Comparison of ENCODE assay signal across 16 cellular contexts in the genomic region with DNA sequence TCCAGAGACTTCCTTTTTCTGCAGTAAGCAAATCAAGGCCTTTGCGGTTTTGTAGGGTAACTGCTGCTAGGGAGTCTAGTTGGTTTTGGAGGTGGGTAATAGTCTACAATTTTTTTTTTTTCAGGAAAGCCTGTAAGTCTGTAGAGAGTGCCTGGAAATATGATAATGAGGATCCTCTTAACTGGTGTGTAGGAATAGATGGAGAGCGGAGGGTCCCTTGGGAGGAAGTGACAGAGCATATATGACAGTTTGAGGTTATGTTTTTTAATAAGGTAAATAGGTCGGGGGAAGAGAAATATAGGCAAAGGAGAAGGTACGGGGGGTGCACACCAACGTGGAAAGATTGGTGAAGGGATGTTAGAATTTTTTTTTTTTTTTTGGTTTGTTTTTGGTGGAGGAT.
"Had no signal": no experiment of that assay in that cellular context is flagged by ENCODE, and none has a peak within 500 bp of the region (broad histone marks: within the 10 kb centered on the region; RNA-seq: fewer than 3 reads in every experiment).

No MANE protein-coding gene starts in this region.

- DNase-seq: effector CD8-positive, alpha-beta T cell; endodermal cell; foreskin fibroblast; gastrocnemius medialis; head of caudate nucleus; left ventricle myocardium superior; mucosa of descending colon; naive B cell; right lobe of liver; small intestine; stimulated activated CD4-positive, alpha-beta T cell treated with anti-CD3 and anti-CD28 coated beads, Interleukin-15, amount 100 ng/mL, for 24 hours; stimulated activated CD4-positive, alpha-beta T cell treated with anti-CD3 and anti-CD28 coated beads, Interleukin-2, amount 100 ng/mL, for 48 hours; stimulated activated naive B cell treated with anti-CD40 and anti-IgM and Interleukin-4, amounts not matched to agents 10 μg/mL and 1 μg/mL and 100 μg/mL, for 72 hours; upper lobe of left lung had no signal

- ATAC-seq: esophagus mucosa; gastrocnemius medialis; left ventricle myocardium superior; mucosa of descending colon; natural killer cell treated with Interleukin-12 subunit alpha and Interleukin-12 subunit beta and Interleukin-15 and Interleukin-18, amount 100 ng/mL, for 72 hours; right lobe of liver; stimulated activated naive B cell treated with anti-CD40 and anti-IgM and Interleukin-4, amounts not matched to agents 10 μg/mL and 1 μg/mL and 100 μg/mL, for 72 hours had no signal
